In genomic region chr9:72415163-72415562, GRCh38 we compare ENCODE assay signal across 25 cellular contexts. TPM values are rescaled to one million over a fixed set of nuclear protein-coding genes. Genes with fewer than 3 reads are reported as not detected.
DNase-seq lines count a peak whose midpoint lies in the region; ATAC-seq and TF ChIP-seq lines count a peak whose summit lies in the region.
"Had no signal": no experiment of that assay in that cellular context is flagged by ENCODE, and none has a peak within 500 bp of the region (broad histone marks: within the 10 kb centered on the region; RNA-seq: fewer than 3 reads in every experiment).

No MANE protein-coding gene starts in this region.

- CTCF ChIA-PET in HEK293 (lab: Yijun Ruan, JAX): no interaction called here

- H3K4me3 ChIP-seq in GM12865 (ENCODE audit: low read depth, low read length) (no peak overlapping the region), HEK293 (ENCODE audit: low read depth, low read length) (no peak overlapping the region)
- H3K4me3 ChIP-seq: neural progenitor cell, right lobe of liver, SK-N-MC, testis had no signal

- no peaks in the 10 kb centered on the region for H3K4me1 ChIP-seq in HEK293 (ENCODE audit: control insufficient read depth, insufficient read depth, low read length)
- H3K4me1 ChIP-seq: BE2C, neural progenitor cell, right lobe of liver, testis had no signal

- H3K27ac ChIP-seq in HEK293 (ENCODE audit: extremely low read depth, low read depth, low read length): no peak overlapping the region
- H3K27ac ChIP-seq: neural progenitor cell, right lobe of liver, SK-N-MC, testis had no signal

- no peaks in the 10 kb centered on the region for H3K9me3 ChIP-seq in HEK293 (ENCODE audit: control insufficient read depth, insufficient read depth, low read depth, low read length)
- H3K9me3 ChIP-seq: BE2C, right lobe of liver, testis had no signal

- ATAC-seq in HG03442 (IDR thresholded peaks at IDR 0.05; ENCODE audit: unreplicated experiment): peak; percentile 93
- no peak for ATAC-seq in activated naive CD8-positive, alpha-beta T cell treated with anti-CD3 and anti-CD28 coated beads, Interleukin-2, amount 50 U/mL, for 24 hours
- ATAC-seq in natural killer cell treated with Interleukin-12 subunit alpha and Interleukin-12 subunit beta and Interleukin-15 and Interleukin-18, amount 100 ng/mL, for 72 hours: no peak
- ATAC-seq in stimulated activated naive B cell treated with anti-CD40 and anti-IgM and Interleukin-4, amounts not matched to agents 10 μg/mL and 1 μg/mL and 100 μg/mL, for 72 hours (replicated peaks): no peak
- ATAC-seq: activated CD4-positive, alpha-beta T cell treated with anti-CD3 and anti-CD28 coated beads for 36 hours; right lobe of liver had no signal

- no peaks in the 10 kb centered on the region for H3K36me3 Mint-ChIP-seq in activated naive CD8-positive, alpha-beta T cell treated with anti-CD3 and anti-CD28 coated beads, Interleukin-2, amount 50 U/mL, for 24 hours (ENCODE audit: low read depth)
- H3K36me3 Mint-ChIP-seq in natural killer cell treated with Interleukin-12 subunit alpha and Interleukin-12 subunit beta and Interleukin-15 and Interleukin-18, amount 100 ng/mL, for 72 hours: no peaks in the 10 kb centered on the region
- no peaks in the 10 kb centered on the region for H3K36me3 Mint-ChIP-seq in stimulated activated naive B cell treated with anti-CD40 and anti-IgM and Interleukin-4, amounts not matched to agents 10 μg/mL and 1 μg/mL and 100 μg/mL, for 72 hours
- H3K36me3 Mint-ChIP-seq: brain, neural progenitor cell had no signal

- H3K4me3 Mint-ChIP-seq in activated naive CD8-positive, alpha-beta T cell treated with anti-CD3 and anti-CD28 coated beads, Interleukin-2, amount 50 U/mL, for 24 hours: no peak overlapping the region
- no peak overlapping the region for H3K4me3 Mint-ChIP-seq in natural killer cell treated with Interleukin-12 subunit alpha and Interleukin-12 subunit beta and Interleukin-15 and Interleukin-18, amount 100 ng/mL, for 72 hours
- no peak overlapping the region for H3K4me3 Mint-ChIP-seq in stimulated activated naive B cell treated with anti-CD40 and anti-IgM and Interleukin-4, amounts not matched to agents 10 μg/mL and 1 μg/mL and 100 μg/mL, for 72 hours
- H3K4me3 Mint-ChIP-seq: activated CD4-positive, alpha-beta T cell treated with anti-CD3 and anti-CD28 coated beads for 36 hours; brain; neural progenitor cell had no signal

- DNase-seq in GM12865 (ENCODE audit: low read depth) (peak; percentile 52), GM19238 (ENCODE audit: insufficient read length, low spot score) (peak; percentile 7), NCI-H774 (lab: John Stamatoyannopoulos, UW) (no peak)
- DNase-seq in activated naive CD8-positive, alpha-beta T cell treated with anti-CD3 and anti-CD28 coated beads, Interleukin-2, amount 50 U/mL, for 24 hours: no peak
- DNase-seq in natural killer cell treated with Interleukin-12 subunit alpha and Interleukin-12 subunit beta and Interleukin-15 and Interleukin-18, amount 100 ng/mL, for 72 hours (ENCODE audit: low spot score): no peak
- DNase-seq in stimulated activated naive B cell treated with anti-CD40 and anti-IgM and Interleukin-4, amounts not matched to agents 10 μg/mL and 1 μg/mL and 100 μg/mL, for 72 hours: no peak
- DNase-seq: activated CD4-positive, alpha-beta T cell treated with anti-CD3 and anti-CD28 coated beads for 36 hours; activated CD8-positive, alpha-beta memory T cell treated with anti-CD3 and anti-CD28 coated beads for 24 hours; activated gamma-delta T cell treated with Interleukin-2 at 50 U/mL for 16 hours; activated T-cell treated with anti-CD3 and anti-CD28 coated beads, Interleukin-2, amount 50 U/mL, for 1 hour; BE2C; GDM1; Karpas-422; NCI-H1694 treated with DMSO at 0.1 percent for 48 hours; NCI-H2227 treated with DMSO at 0.1 percent for 48 hours; posterior cingulate gyrus; right lobe of liver; stimulated activated CD4-positive, alpha-beta T cell treated with anti-CD3 and anti-CD28 coated beads, Interleukin-4, amount 100 ng/mL, for 4 hours; stimulated activated naive CD4-positive, alpha-beta T cell treated with Interleukin-2 at 50 U/mL for 16 hours; testis had no signal

- no peaks in the 10 kb centered on the region for H3K9me3 Mint-ChIP-seq in activated naive CD8-positive, alpha-beta T cell treated with anti-CD3 and anti-CD28 coated beads, Interleukin-2, amount 50 U/mL, for 24 hours
- H3K9me3 Mint-ChIP-seq in natural killer cell treated with Interleukin-12 subunit alpha and Interleukin-12 subunit beta and Interleukin-15 and Interleukin-18, amount 100 ng/mL, for 72 hours: no peaks in the 10 kb centered on the region
- peaks cover 1 to 7% of the 10 kb centered on the region in 2 donors for H3K9me3 Mint-ChIP-seq in stimulated activated naive B cell treated with anti-CD40 and anti-IgM and Interleukin-4, amounts not matched to agents 10 μg/mL and 1 μg/mL and 100 μg/mL, for 72 hours
- H3K9me3 Mint-ChIP-seq: neural progenitor cell had no signal

- TF ChIP-seq CTCF in GM12865 (IDR thresholded peaks at IDR 0.05; ENCODE audit: insufficient read depth, low read depth, low read length, missing control alignments) (no peak), HEK293 (tag by site-specific recombination; IDR thresholded peaks at IDR 0.05) (no peak)

- no peaks in the 10 kb centered on the region for H3K36me3 ChIP-seq in HEK293 (ENCODE audit: control insufficient read depth in 2 of 2, insufficient read depth in 1 of 2, low read length in 2 of 2)
- H3K36me3 ChIP-seq: BE2C, neural progenitor cell, right lobe of liver had no signal

- POLR2A ChIA-PET in HEK293 (lab: Yijun Ruan, JAX): no interaction called here

- no peaks in the 10 kb centered on the region for H3K27me3 Mint-ChIP-seq in activated naive CD8-positive, alpha-beta T cell treated with anti-CD3 and anti-CD28 coated beads, Interleukin-2, amount 50 U/mL, for 24 hours
- peaks cover 0 to 5% of the 10 kb centered on the region in 2 donors for H3K27me3 Mint-ChIP-seq in natural killer cell treated with Interleukin-12 subunit alpha and Interleukin-12 subunit beta and Interleukin-15 and Interleukin-18, amount 100 ng/mL, for 72 hours
- H3K27me3 Mint-ChIP-seq in stimulated activated naive B cell treated with anti-CD40 and anti-IgM and Interleukin-4, amounts not matched to agents 10 μg/mL and 1 μg/mL and 100 μg/mL, for 72 hours: peaks cover 0 to 6% of the 10 kb centered on the region in 2 donors
- H3K27me3 Mint-ChIP-seq: activated CD4-positive, alpha-beta T cell treated with anti-CD3 and anti-CD28 coated beads for 36 hours had no signal

- no peaks in the 10 kb centered on the region for H3K4me1 Mint-ChIP-seq in activated naive CD8-positive, alpha-beta T cell treated with anti-CD3 and anti-CD28 coated beads, Interleukin-2, amount 50 U/mL, for 24 hours
- peaks cover 0 to 5% of the 10 kb centered on the region in 2 donors for H3K4me1 Mint-ChIP-seq in natural killer cell treated with Interleukin-12 subunit alpha and Interleukin-12 subunit beta and Interleukin-15 and Interleukin-18, amount 100 ng/mL, for 72 hours (ENCODE audit: low read depth in 2 of 2)
- H3K4me1 Mint-ChIP-seq in stimulated activated naive B cell treated with anti-CD40 and anti-IgM and Interleukin-4, amounts not matched to agents 10 μg/mL and 1 μg/mL and 100 μg/mL, for 72 hours: no peaks in the 10 kb centered on the region
- H3K4me1 Mint-ChIP-seq: activated CD4-positive, alpha-beta T cell treated with anti-CD3 and anti-CD28 coated beads for 36 hours; brain; neural progenitor cell had no signal

- H3K27ac Mint-ChIP-seq in activated naive CD8-positive, alpha-beta T cell treated with anti-CD3 and anti-CD28 coated beads, Interleukin-2, amount 50 U/mL, for 24 hours: no peak overlapping the region
- no peak overlapping the region for H3K27ac Mint-ChIP-seq in natural killer cell treated with Interleukin-12 subunit alpha and Interleukin-12 subunit beta and Interleukin-15 and Interleukin-18, amount 100 ng/mL, for 72 hours
- H3K27ac Mint-ChIP-seq in stimulated activated naive B cell treated with anti-CD40 and anti-IgM and Interleukin-4, amounts not matched to agents 10 μg/mL and 1 μg/mL and 100 μg/mL, for 72 hours: no peak overlapping the region
- H3K27ac Mint-ChIP-seq: activated CD4-positive, alpha-beta T cell treated with anti-CD3 and anti-CD28 coated beads for 36 hours; brain; neural progenitor cell had no signal

TF ChIP-seq in HEK293, 187 proteins besides CTCF, POLR2A, EP300 and RAD21:
- no peak for TF ChIP-seq ZNF2 (tag by site-specific recombination; IDR thresholded peaks at IDR 0.05)
- TF ChIP-seq ZNF623 (tag by site-specific recombination; IDR thresholded peaks at IDR 0.05): peak; percentile 70

RNA-seq across cellular contexts. Expression of gene ZFAND5, which starts 50.2 kb away (rescaled TPM):
- 100 to 1,000 TPM; 102 to 115 TPM for total RNA-seq in natural killer cell treated with Interleukin-12 subunit alpha and Interleukin-12 subunit beta and Interleukin-15 and Interleukin-18, amount 100 ng/mL, for 72 hours

Comparison
In these comparisons a context has a peak if more than half of its experiments do, and no peak if none do; other contexts are left out.
1. DNase-seq: peak in GM12865 (single experiment) and GM19238 (single experiment); none in activated naive CD8-positive, alpha-beta T cell treated with anti-CD3 and anti-CD28 coated beads, Interleukin-2, amount 50 U/mL, for 24 hours (single experiment), natural killer cell treated with Interleukin-12 subunit alpha and Interleukin-12 subunit beta and Interleukin-15 and Interleukin-18, amount 100 ng/mL, for 72 hours (single experiment), NCI-H774 (single experiment) and stimulated activated naive B cell treated with anti-CD40 and anti-IgM and Interleukin-4, amounts not matched to agents 10 μg/mL and 1 μg/mL and 100 μg/mL, for 72 hours (single experiment).